23 cellular contexts compared by ENCODE assay signal in the genomic region with DNA sequence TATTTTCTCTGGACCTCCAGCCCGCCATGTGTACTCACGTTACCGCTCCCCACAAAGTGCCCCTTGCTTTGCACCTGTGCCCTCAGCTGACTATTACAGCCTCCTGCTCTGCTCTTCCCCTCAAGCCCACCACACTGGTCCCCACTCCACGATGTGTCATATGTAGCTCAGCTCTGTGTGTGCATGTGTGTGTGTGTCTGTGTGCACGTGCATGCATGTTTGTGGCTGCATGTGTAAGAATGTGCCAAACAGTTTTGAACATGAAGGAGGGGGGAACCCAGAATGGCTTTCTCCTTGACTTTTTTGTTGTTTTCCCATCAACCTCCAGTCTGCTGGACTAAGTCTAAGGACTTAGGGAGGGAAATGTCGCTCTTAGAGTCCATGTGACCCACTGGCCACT.
"Had no signal": no experiment of that assay in that cellular context is flagged by ENCODE, and none has a peak within 500 bp of the region (broad histone marks: within the 10 kb centered on the region; RNA-seq: fewer than 3 reads in every experiment).

No MANE protein-coding gene starts in this region.

- H3K9me3 ChIP-seq: MG63, SJSA1 had no signal

- H3K36me3 ChIP-seq: MG63, SJSA1 had no signal

- H3K4me3 ChIP-seq: MG63, SJSA1, SK-N-MC had no signal

- H3K27ac ChIP-seq: HL-60, SJSA1, SK-N-MC had no signal

- H3K4me1 ChIP-seq: SJSA1 had no signal

- DNase-seq: KBM-7, MG63, NCI-H1092, NCI-H1105 treated with DMSO at 0.1 percent for 48 hours, NCI-H1436, NCI-H187, NCI-H2029, NCI-H2081 treated with DMSO at 0.1 percent for 48 hours, NCI-H2171, NCI-H226, NCI-H446, NCI-H510A, NCI-H524 treated with DMSO at 0.1 percent for 48 hours, NCI-H69, NCI-H774, Right ventricle myocardium superior, RPMI8226, SIG-M5 had no signal

- FAIRE-seq: HTR-8/SVneo, RCC 7860 had no signal
